ENCODE assay signal across 8 cellular contexts in genomic region chr19:40576585-40577451, GRCh38. TPM values are rescaled to one million over a fixed set of nuclear protein-coding genes. Genes with fewer than 3 reads are reported as not detected.
DNase-seq lines count a peak whose midpoint lies in the region; ATAC-seq and TF ChIP-seq lines count a peak whose summit lies in the region.

TSS of gene SHKBP1 (plus strand) at chr19:40576873. CDS start at chr19:40576900, 27 bp downstream.

- TF ChIP-seq POLR2A in GM18951 (IDR thresholded peaks at IDR 0.05; ENCODE audit: extremely low read depth, insufficient read depth, insufficient read length), result peak; percentile 80
- peak in 1 of 3 donors; percentile 50 for TF ChIP-seq POLR2A in spleen (IDR thresholded peaks at IDR 0.05)

- ATAC-seq in HG03196 (IDR thresholded peaks at IDR 0.05; ENCODE audit: unreplicated experiment) (peak; percentile 93), activated B cell treated with CpG ODN at 0.5 μM for 24 hours (ENCODE audit: low read depth) (peak; percentile 94)

- H3K9me3 Mint-ChIP-seq in activated B cell treated with CpG ODN at 0.5 μM for 24 hours, result no peaks in the 10 kb centered on the region

- in situ Hi-C loops in GM18951 (cut with MboI; ENCODE audit: low sequenced_read_pairs, unreplicated experiment), result no loop called here

- TF ChIP-seq CTCF in activated B cell treated with CpG ODN at 0.5 μM for 24 hours (IDR thresholded peaks at IDR 0.05) (no peak), cardiac fibroblast (IDR thresholded peaks at IDR 0.05; ENCODE audit: low read depth, low read length) (no peak), spleen (IDR thresholded peaks at IDR 0.05 in 8 of 11, conservative IDR thresholded peaks at IDR 0.05 in 3 of 11) (peak in 2 of 11 experiments; percentile 5 to 20)

- DNase-seq in AG08395 (ENCODE audit: low spot score) (peak; percentile 100), NCI-H226 (peak; percentile 90), activated B cell treated with CpG ODN at 0.5 μM for 24 hours (peak; percentile 89), cardiac fibroblast (ENCODE audit: low read depth in 2 of 2) (peak; percentile 97), inferior parietal cortex (ENCODE audit: extremely low spot score) (peak; percentile 97), spleen (peak; percentile 95)

- WGBS in spleen, 5 donors, result 2% methylated on average over 39 to 52 of the region's 55 CpGs

- peak within 1 kb of the TSS; percentile 84 for H3K27ac Mint-ChIP-seq in activated B cell treated with CpG ODN at 0.5 μM for 24 hours

- peaks cover 39% of the 10 kb centered on the region for H3K4me1 Mint-ChIP-seq in activated B cell treated with CpG ODN at 0.5 μM for 24 hours

- CTCF ChIA-PET in activated B cell treated with CpG ODN at 0.5 μM for 24 hours (lab: Charles Lee), result interaction anchor here (1.0 to 1.4 kb wide), 3 partner anchors 22 to 28 kb away, joined by 3 to 5 read pairs (median 3); no protein-coding TSS in a partner anchor

- H3K27ac ChIP-seq in spleen, result peak within 1 kb of the TSS; percentile 84 to 97 (median 86)

- peak within 1 kb of the TSS; percentile 88 for H3K4me3 Mint-ChIP-seq in activated B cell treated with CpG ODN at 0.5 μM for 24 hours

- intact Hi-C loops in activated B cell treated with CpG ODN at 0.5 μM for 24 hours (cut with micrococcal nuclease) (loop anchor here (1.0 kb wide), 4 partner anchors 21 to 48 kb away; no protein-coding TSS in a partner anchor), spleen (cut with DNase I; ENCODE audit: low total_unique reads) (loop anchor here (10.0 kb wide), 1 partner anchor 132 kb away; the partner anchor contains the start of gene SERTAD3)

- H3K27me3 ChIP-seq in spleen (replicated peaks in 1 of 7), result no peaks in the 10 kb centered on the region

- H3K27me3 Mint-ChIP-seq in activated B cell treated with CpG ODN at 0.5 μM for 24 hours, result no peaks in the 10 kb centered on the region

- H3K4me1 ChIP-seq in spleen, result peaks cover 7 to 55% (median 39%) of the 10 kb centered on the region in 6 donors

- no peaks in the 10 kb centered on the region for H3K9me3 ChIP-seq in spleen

- H3K4me3 ChIP-seq in cardiac fibroblast (replicated peaks in 1 of 2; ENCODE audit: low read depth in 2 of 2, low read length in 2 of 2) (peak within 1 kb of the TSS; percentile 89 to 91), spleen (peak within 1 kb of the TSS; percentile 63 to 90 (median 86))

- peaks cover 37% of the 10 kb centered on the region for H3K36me3 Mint-ChIP-seq in activated B cell treated with CpG ODN at 0.5 μM for 24 hours (ENCODE audit: low read depth)

- POLR2A ChIA-PET in activated B cell treated with CpG ODN at 0.5 μM for 24 hours (lab: Charles Lee), result interaction anchor here (1.0 to 1.5 kb wide), 2 partner anchors 33 to 37 kb away, joined by 4 read pairs; no protein-coding TSS in a partner anchor

- peaks cover 0 to 40% (median 27%) of the 10 kb centered on the region in 6 donors for H3K36me3 ChIP-seq in spleen

RNA-seq across cellular contexts. Expression of gene SHKBP1, which starts in this region (rescaled TPM):
- total RNA-seq in activated B cell treated with CpG ODN at 0.5 μM for 24 hours, result 184 and 213 TPM in 2 replicates
- 100 to 1,000 TPM; 127 to 282 (median 151) TPM for total RNA-seq in spleen
- 100 to 1,000 TPM; 102 to 164 (median 152) TPM for polyA plus RNA-seq in spleen

Comparison
In these comparisons a context has a peak if more than half of its experiments do, and no peak if none do; other contexts are left out.
1. Peak in every context shown above with its lines: DNase-seq, ATAC-seq, H3K4me3 ChIP-seq and H3K27ac ChIP-seq.